Comparison of ENCODE assay signal across 23 cellular contexts in the genomic region with DNA sequence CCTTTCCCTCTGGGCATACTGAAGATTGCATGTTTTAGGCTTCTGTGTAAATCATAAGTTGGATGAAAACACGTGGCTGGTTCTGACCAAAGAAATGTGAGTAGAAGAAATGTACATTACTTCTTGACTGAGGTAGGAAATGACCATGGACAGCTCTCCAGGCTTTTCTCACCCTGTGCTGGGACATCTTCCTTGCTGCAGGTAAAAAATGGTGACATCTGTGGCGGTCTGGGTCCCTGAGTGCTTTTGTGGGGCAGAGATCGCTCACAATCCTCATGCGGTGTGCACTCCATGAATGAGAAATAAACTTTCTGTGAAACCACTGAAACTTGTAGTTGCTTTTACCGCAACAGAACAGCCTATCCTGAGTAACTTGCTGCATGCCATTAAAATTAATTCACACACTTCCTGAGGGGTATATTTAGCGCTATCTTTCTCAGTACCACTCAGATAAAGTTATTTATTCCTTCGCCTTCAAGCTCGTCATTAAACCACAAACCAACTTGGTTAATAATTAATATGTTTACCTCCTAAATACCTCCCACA.
"Had no signal": no experiment of that assay in that cellular context is flagged by ENCODE, and none has a peak within 500 bp of the region (broad histone marks: within the 10 kb centered on the region; RNA-seq: fewer than 3 reads in every experiment).

No MANE protein-coding gene starts in this region.

- H3K4me3 ChIP-seq: coronary artery, gastrocnemius medialis, left lung, thyroid gland, uterus had no signal

- H3K9me3 Mint-ChIP-seq: activated T-helper 1 cell treated with anti-CD3 and anti-CD28 coated beads, Interleukin-12 subunit alpha, Interleukin-12 subunit beta, Interleukin-2, Interleukin-4 antibody, amounts not matched to agents 30 ng/mL and 10 ng/mL and 1 ng/mL, durations not matched to agents 14 hours and 24 hours and 36 hours had no signal

- H3K27me3 ChIP-seq: gastrocnemius medialis, left lung, thyroid gland, uterus had no signal

- ATAC-seq: activated CD4-positive, alpha-beta T cell treated with anti-CD3 and anti-CD28 coated beads for 36 hours; gastrocnemius medialis; left lung; T-helper 17 cell had no signal

- H3K4me3 Mint-ChIP-seq: activated CD4-positive, alpha-beta T cell treated with anti-CD3 and anti-CD28 coated beads for 36 hours; activated naive CD8-positive, alpha-beta T cell; activated T-helper 1 cell treated with anti-CD3 and anti-CD28 coated beads, Interleukin-12 subunit alpha, Interleukin-12 subunit beta, Interleukin-2, Interleukin-4 antibody, amounts not matched to agents 30 ng/mL and 10 ng/mL and 1 ng/mL, durations not matched to agents 14 hours and 24 hours and 36 hours; brain; nephron progenitor cell; T-helper 17 cell had no signal

- H3K4me1 Mint-ChIP-seq: activated CD4-positive, alpha-beta T cell treated with anti-CD3 and anti-CD28 coated beads for 36 hours; brain; nephron progenitor cell; T-helper 17 cell had no signal

- H3K27ac ChIP-seq: coronary artery, gastrocnemius medialis, left lung, thyroid gland, uterus had no signal

- DNase-seq: activated CD4-positive, alpha-beta T cell treated with anti-CD3 and anti-CD28 coated beads for 36 hours; activated CD4-positive, alpha-beta T cell treated with anti-CD3 and anti-CD28 coated beads, Interleukin-2, amount 50 U/mL, for 48 hours; amygdala; central memory CD4-positive, alpha-beta T cell; gastrocnemius medialis; head of caudate nucleus; left lung; midbrain; nephron progenitor cell; nucleus accumbens; posterior cingulate gyrus; retina; stimulated activated CD4-positive, alpha-beta T cell treated with anti-CD3 and anti-CD28 coated beads, Interleukin-12 subunit alpha, Interleukin-12 subunit beta, amount 100 ng/mL, for 4 hours; stimulated activated CD4-positive, alpha-beta T cell treated with anti-CD3 and anti-CD28 coated beads, Interleukin-1b, Interleukin-23, amount 100 ng/mL, for 48 hours; stimulated activated CD8-positive, alpha-beta memory T cell treated with anti-CD3 and anti-CD28 coated beads, Interleukin-4, amount 100 ng/mL, for 48 hours; stimulated activated naive CD4-positive, alpha-beta T cell; T-helper 17 cell; thyroid gland; uterus had no signal

- H3K4me1 ChIP-seq: gastrocnemius medialis, left lung, thyroid gland, uterus had no signal

- H3K27me3 Mint-ChIP-seq: activated CD4-positive, alpha-beta T cell treated with anti-CD3 and anti-CD28 coated beads for 36 hours; activated naive CD8-positive, alpha-beta T cell; brain; T-helper 17 cell had no signal

- H3K36me3 ChIP-seq: gastrocnemius medialis, left lung, thyroid gland, uterus had no signal

- H3K36me3 Mint-ChIP-seq: activated naive CD8-positive, alpha-beta T cell; brain had no signal

- H3K9me3 ChIP-seq: gastrocnemius medialis, left lung, thyroid gland, uterus had no signal

- H3K27ac Mint-ChIP-seq: activated CD4-positive, alpha-beta T cell treated with anti-CD3 and anti-CD28 coated beads for 36 hours; activated naive CD8-positive, alpha-beta T cell; activated T-helper 1 cell treated with anti-CD3 and anti-CD28 coated beads, Interleukin-12 subunit alpha, Interleukin-12 subunit beta, Interleukin-2, Interleukin-4 antibody, amounts not matched to agents 30 ng/mL and 10 ng/mL and 1 ng/mL, durations not matched to agents 14 hours and 24 hours and 36 hours; brain; nephron progenitor cell; T-helper 17 cell had no signal
